In the genomic region with DNA sequence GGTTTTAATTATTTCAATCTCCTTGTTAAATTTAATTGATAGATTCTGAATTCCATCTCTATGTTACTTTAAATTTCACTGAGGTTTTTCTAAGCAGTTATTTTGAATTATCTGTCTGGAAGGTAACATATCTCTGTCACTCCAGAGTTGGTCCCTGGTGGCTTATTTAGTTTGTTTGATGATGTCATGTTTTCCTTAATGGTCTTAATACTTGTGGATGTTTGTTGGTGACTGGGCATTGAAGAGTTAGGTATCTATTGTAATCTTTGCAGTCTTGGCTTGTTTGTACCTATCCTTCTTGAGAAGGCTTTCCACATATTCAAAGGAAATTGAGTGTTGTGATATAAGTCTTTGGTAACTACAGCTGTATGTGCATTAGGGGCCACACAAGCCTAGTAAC, we compare ENCODE assay signal across 8 cellular contexts.
"Had no signal": no experiment of that assay in that cellular context is flagged by ENCODE, and none has a peak within 500 bp of the region (broad histone marks: within the 10 kb centered on the region; RNA-seq: fewer than 3 reads in every experiment).

No MANE protein-coding gene starts in this region.

- DNase-seq: GDM1, GF-D8 had no signal

- FAIRE-seq: G401.6, GM12878, GM12891, GM12892, GM18507, GM19239 had no signal

- ATAC-seq: GM12878 had no signal

- H3K4me3 ChIP-seq: GM12878 had no signal
